Comparison of ENCODE assay signal across 22 cellular contexts in the genomic region with DNA sequence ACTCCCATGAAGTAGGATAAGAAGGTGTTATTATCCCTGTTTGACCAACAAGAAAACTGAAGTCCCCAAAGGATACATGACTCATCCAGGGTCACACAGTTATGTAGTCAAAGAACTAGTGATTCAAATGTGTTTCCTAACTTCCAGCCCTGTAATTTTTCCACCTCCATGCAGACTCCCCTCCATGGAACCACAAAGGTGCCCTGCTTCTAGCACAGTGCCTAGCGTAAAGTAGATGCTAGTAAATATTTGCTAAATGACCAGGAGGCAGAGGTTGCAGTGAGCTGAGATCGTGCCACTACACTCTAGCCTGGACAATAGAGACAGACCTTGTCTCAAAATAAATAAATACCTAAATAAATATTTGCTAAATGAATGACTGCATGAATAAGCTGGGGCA. TPM values are rescaled to one million over a fixed set of nuclear protein-coding genes. Genes with fewer than 3 reads are reported as not detected.
"Had no signal": no experiment of that assay in that cellular context is flagged by ENCODE, and none has a peak within 500 bp of the region (broad histone marks: within the 10 kb centered on the region; RNA-seq: fewer than 3 reads in every experiment).

No MANE protein-coding gene starts in this region.

- DNase-seq: islet precursor cell; left ventricle myocardium inferior; midbrain; mucosa of descending colon; naive thymus-derived CD4-positive, alpha-beta T cell; pancreas; posterior cingulate gyrus; retina; right cardiac atrium; sigmoid colon; stimulated activated CD4-positive, alpha-beta T cell treated with anti-CD3 and anti-CD28 coated beads, Interleukin-1b, Interleukin-23, amount 100 ng/mL, for 48 hours; stimulated activated CD4-positive, alpha-beta T cell treated with anti-CD3 and anti-CD28 coated beads, Interleukin-2, amount 100 ng/mL, for 48 hours; stimulated activated CD4-positive, alpha-beta T cell treated with anti-CD3 and anti-CD28 coated beads, Interleukin-4, amount 100 ng/mL, for 4 hours; stimulated activated CD8-positive, alpha-beta memory T cell treated with anti-CD3 and anti-CD28 coated beads, Interleukin-4, amount 100 ng/mL, for 48 hours; stimulated activated naive CD4-positive, alpha-beta T cell treated with Interleukin-2 at 50 U/mL for 16 hours; stimulated activated naive CD8-positive, alpha-beta T cell treated with anti-CD3 and anti-CD28 coated beads, Interleukin-15, amount 100 ng/mL, for 72 hours; substantia nigra; uterus had no signal

- H3K4me3 ChIP-seq: left ventricle myocardium inferior, lung, mucosa of descending colon, pancreas, prostate gland, sigmoid colon, smooth muscle cell, tibial nerve, uterus had no signal

- H3K36me3 ChIP-seq: left ventricle myocardium inferior, pancreas, prostate gland, sigmoid colon, tibial nerve, uterus had no signal

- H3K27ac ChIP-seq: left ventricle myocardium inferior, pancreas, prostate gland, sigmoid colon, tibial nerve, uterus had no signal

- FAIRE-seq: pancreas had no signal

- H3K4me2 ChIP-seq: smooth muscle cell had no signal

- H3K9me3 ChIP-seq: left ventricle myocardium inferior, mucosa of descending colon, pancreas, prostate gland, sigmoid colon, tibial nerve, uterus had no signal

- H3K4me1 ChIP-seq: left ventricle myocardium inferior, pancreas, prostate gland, uterus had no signal

RNA-seq across cellular contexts. Expression of gene FRMPD3, which starts 55.8 kb away (rescaled TPM):
- total RNA-seq: left ventricle myocardium inferior, smooth muscle cell, tibial nerve had no signal
- polyA plus RNA-seq: naive thymus-derived CD4-positive, alpha-beta T cell; smooth muscle cell had no signal
